2 cellular contexts compared by ENCODE assay signal in genomic region chr12:12384601-12385321, GRCh38.
A peak's percentile ranks its signal among the peaks of the same experiment; 100 is the strongest.
TF ChIP-seq lines count a peak whose summit lies in the region.

No MANE protein-coding gene starts in this region.

TF ChIP-seq in GM23338, 12 proteins besides CTCF, POLR2A, EP300 and RAD21:
- peak; percentile 52; the same call in 1 of the 2 replicates for TF ChIP-seq NANOG (IDR thresholded peaks at IDR 0.05; ENCODE audit: borderline replicate concordance)
- no peak for TF ChIP-seq EZH2phosphoT487 (IDR thresholded peaks at IDR 0.05; ENCODE audit: unreplicated experiment)
- TF ChIP-seq ZNF331 (CRISPR knock-in tag; IDR thresholded peaks at IDR 0.05; ENCODE audit: low read depth), result peak; percentile 100
- no peak for TF ChIP-seq JUNB (IDR thresholded peaks at IDR 0.05; ENCODE audit: unreplicated experiment)

TF ChIP-seq in H1, 55 proteins besides CTCF, POLR2A, EP300 and RAD21:
- TF ChIP-seq SRF (IDR thresholded peaks at IDR 0.05; ENCODE audit: low read depth, low read length), result no peak
- TF ChIP-seq SIX5 (IDR thresholded peaks at IDR 0.05; ENCODE audit: low read depth, low read length), result no peak
- TF ChIP-seq HDAC2 (IDR thresholded peaks at IDR 0.05; ENCODE audit: borderline replicate concordance in 1 of 2, low read depth in 2 of 2, low read length in 2 of 2), result 0 out of 4 replicates have a peak, but pooled peaks of 1 of the 2 experiments have one; percentile 61
- TF ChIP-seq RXRA (IDR thresholded peaks at IDR 0.05; ENCODE audit: insufficient read depth, low read depth, low read length), result no peak
- no peak for TF ChIP-seq SAP30 (IDR thresholded peaks at IDR 0.05; ENCODE audit: insufficient read depth, insufficient replicate concordance, low read length)
- TF ChIP-seq CHD7 (IDR thresholded peaks at IDR 0.05; ENCODE audit: insufficient replicate concordance, low read length), result no peak
- no peak for TF ChIP-seq TBP (IDR thresholded peaks at IDR 0.05; ENCODE audit: low read depth, low read length)
- TF ChIP-seq RNF2 (IDR thresholded peaks at IDR 0.05; ENCODE audit: borderline replicate concordance, low read depth, low read length, missing control alignments, poor library complexity, severe bottlenecking), result no peak
- TF ChIP-seq SIN3A (conservative IDR thresholded peaks at IDR 0.05 in 1 of 2, IDR thresholded peaks at IDR 0.05 in 1 of 2; ENCODE audit: low read depth in 1 of 2, low read length in 2 of 2), result peak; percentile 35 to 51; a peak in 1 of 4 replicates
- TF ChIP-seq TAF7 (optimal IDR thresholded peaks at IDR 0.05; ENCODE audit: borderline replicate concordance, low read depth, low read length), result no peak
- no peak for TF ChIP-seq BACH1 (IDR thresholded peaks at IDR 0.05; ENCODE audit: low read length)
- no peak for TF ChIP-seq ATF3 (IDR thresholded peaks at IDR 0.05; ENCODE audit: insufficient read depth, low read depth, low read length)
- no peak for TF ChIP-seq BRCA1 (IDR thresholded peaks at IDR 0.05; ENCODE audit: low read depth, low read length)
- no peak for TF ChIP-seq MAFK (IDR thresholded peaks at IDR 0.05; ENCODE audit: low read depth, low read length)
- TF ChIP-seq CTBP2 (IDR thresholded peaks at IDR 0.05; ENCODE audit: borderline replicate concordance, insufficient read depth, insufficient read length, low read length), result no peak
- TF ChIP-seq CHD1 (IDR thresholded peaks at IDR 0.05; ENCODE audit: low read depth, low read length), result no peak
- TF ChIP-seq ATF2 (IDR thresholded peaks at IDR 0.05; ENCODE audit: low read length), result no peak
- no peak for TF ChIP-seq SUZ12 (IDR thresholded peaks at IDR 0.05; ENCODE audit: low read length)
- peak; percentile 36; the same call in 1 of the 2 replicates for TF ChIP-seq MAX (IDR thresholded peaks at IDR 0.05)
- TF ChIP-seq E2F6 (IDR thresholded peaks at IDR 0.05), result no peak
- no peak for TF ChIP-seq JUN (IDR thresholded peaks at IDR 0.05; ENCODE audit: low read depth, low read length)
- no peak for TF ChIP-seq CREB1 (IDR thresholded peaks at IDR 0.05)
- no peak for TF ChIP-seq KDM5A (IDR thresholded peaks at IDR 0.05; ENCODE audit: low read length)
- TF ChIP-seq CEBPB (IDR thresholded peaks at IDR 0.05; ENCODE audit: low read depth, low read length), result no peak
- no peak for TF ChIP-seq FOSL1 (IDR thresholded peaks at IDR 0.05; ENCODE audit: insufficient read depth, low read depth, low read length)
- TF ChIP-seq NRF1 (IDR thresholded peaks at IDR 0.05; ENCODE audit: low read depth, low read length), result no peak
- no peak for TF ChIP-seq RBBP5 (IDR thresholded peaks at IDR 0.05; ENCODE audit: borderline replicate concordance, low read depth, low read length)
- no peak for TF ChIP-seq SP2 (IDR thresholded peaks at IDR 0.05; ENCODE audit: low read length)
- TF ChIP-seq TEAD4 (IDR thresholded peaks at IDR 0.05; ENCODE audit: low read depth, low read length), result no peak
- no peak for TF ChIP-seq POLR2AphosphoS5 (IDR thresholded peaks at IDR 0.05; ENCODE audit: low read depth, low read length)
- TF ChIP-seq EZH2 (IDR thresholded peaks at IDR 0.05; ENCODE audit: low read depth, low read length, severe bottlenecking), result no peak
- no peak for TF ChIP-seq YY1 (IDR thresholded peaks at IDR 0.05; ENCODE audit: low read depth, low read length)
- no peak for TF ChIP-seq ZNF274 (IDR thresholded peaks at IDR 0.05; ENCODE audit: borderline replicate concordance, extremely low read depth, low read length)
- no peak for TF ChIP-seq CHD2 (IDR thresholded peaks at IDR 0.05; ENCODE audit: low read length)
- 0 out of 2 replicates have a peak, but pooled peaks have one; percentile 20 for TF ChIP-seq TCF12 (IDR thresholded peaks at IDR 0.05; ENCODE audit: low read depth, low read length)
- no peak for TF ChIP-seq SIRT6 (IDR thresholded peaks at IDR 0.05; ENCODE audit: low read length)
- TF ChIP-seq JUND (IDR thresholded peaks at IDR 0.05; ENCODE audit: low read length), result no peak
- TF ChIP-seq POU5F1 (IDR thresholded peaks at IDR 0.05; ENCODE audit: low read depth, low read length), result peak; percentile 80; the same call in 1 of the 2 replicates
- peak; percentile 10 for TF ChIP-seq NANOG (IDR thresholded peaks at IDR 0.05; ENCODE audit: insufficient read depth, low read depth, low read length, poor library complexity, severe bottlenecking)
- no peak for TF ChIP-seq ASH2L (IDR thresholded peaks at IDR 0.05; ENCODE audit: low read length)
- no peak for TF ChIP-seq SP4 (IDR thresholded peaks at IDR 0.05; ENCODE audit: low read length)
- TF ChIP-seq GABPA (IDR thresholded peaks at IDR 0.05; ENCODE audit: borderline replicate concordance, insufficient read depth, low read length), result no peak
- TF ChIP-seq SP1 (IDR thresholded peaks at IDR 0.05; ENCODE audit: low read depth, low read length), result no peak
- TF ChIP-seq PHF8 (conservative IDR thresholded peaks at IDR 0.05; ENCODE audit: low read depth, low read length), result no peak
- no peak for TF ChIP-seq KDM4A (IDR thresholded peaks at IDR 0.05; ENCODE audit: low read depth, low read length, severe bottlenecking)
- no peak for TF ChIP-seq BCL11A (IDR thresholded peaks at IDR 0.05; ENCODE audit: low read depth in 2 of 2, low read length in 2 of 2)
- peak; percentile 33 for TF ChIP-seq USF2 (IDR thresholded peaks at IDR 0.05; ENCODE audit: low read length)
- no peak for TF ChIP-seq KDM1A (IDR thresholded peaks at IDR 0.05; ENCODE audit: borderline replicate concordance, low read length)
- no peak for TF ChIP-seq CBX8 (IDR thresholded peaks at IDR 0.05; ENCODE audit: borderline replicate concordance, low read depth, low read length)
- TF ChIP-seq TAF1 (IDR thresholded peaks at IDR 0.05; ENCODE audit: low read depth, low read length), result no peak
- TF ChIP-seq GTF2F1 (IDR thresholded peaks at IDR 0.05; ENCODE audit: borderline replicate concordance, low read depth, low read length), result no peak
- TF ChIP-seq HDAC6 (IDR thresholded peaks at IDR 0.05; ENCODE audit: low read depth, low read length), result no peak
- TF ChIP-seq RFX5 (IDR thresholded peaks at IDR 0.05; ENCODE audit: borderline replicate concordance, low read depth, low read length), result no peak
- no peak for TF ChIP-seq EGR1 (IDR thresholded peaks at IDR 0.05; ENCODE audit: borderline replicate concordance, low read depth, low read length)
- TF ChIP-seq CBX5 (IDR thresholded peaks at IDR 0.05; ENCODE audit: low read depth, low read length), result no peak
